8 cellular contexts compared by ENCODE assay signal in genomic region chr5:74765929-74766328, GRCh38. TPM values are rescaled to one million over a fixed set of nuclear protein-coding genes. Genes with fewer than 3 reads are reported as not detected.
DNase-seq lines count a peak whose midpoint lies in the region; ATAC-seq and TF ChIP-seq lines count a peak whose summit lies in the region.

No MANE protein-coding gene starts in this region.

- H3K4me3 ChIP-seq in H7 (ENCODE audit: insufficient read depth, low read depth, low read length) = peak overlapping the region; percentile 79; the same call in 1 of the 2 replicates
- peak overlapping the region; percentile 75 for H3K4me3 ChIP-seq in WERI-Rb-1 (ENCODE audit: low read depth, low read length)
- peak overlapping the region; percentile 97 for H3K4me3 ChIP-seq in right cardiac atrium (ENCODE audit: low read length)
- H3K4me3 ChIP-seq in skeletal muscle tissue (ENCODE audit: low read length in 3 of 3) = peak overlapping the region; percentile 88 to 97 (median 90)

- intact Hi-C loops in right cardiac atrium (cut with DNase I) = loop anchor here in 2 of 4 donors (5.0 to 10.0 kb wide), 2 partner anchors 136 to 149 kb away; no protein-coding TSS in a partner anchor

- no peak for TF ChIP-seq CTCF in WERI-Rb-1 (IDR thresholded peaks at IDR 0.05; ENCODE audit: low read depth, low read length)

- H3K9ac ChIP-seq in skeletal muscle tissue (ENCODE audit: low read depth in 1 of 3, low read length in 3 of 3) = peak overlapping the region; percentile 88 to 96 (median 96)

- H3K36me3 ChIP-seq in H7 (replicated peaks; ENCODE audit: control insufficient read depth, insufficient read depth, low read length) (peaks cover 6% of the 10 kb centered on the region), WERI-Rb-1 (peaks cover 39% of the 10 kb centered on the region), skeletal muscle tissue (ENCODE audit: control insufficient read depth in 3 of 3, insufficient read depth in 3 of 3, low read length in 3 of 3) (peaks cover 0 to 18% (median 18%) of the 10 kb centered on the region in 3 donors)

- H3K9me3 ChIP-seq in WERI-Rb-1 (ENCODE audit: severe bottlenecking) (no peaks in the 10 kb centered on the region), right cardiac atrium (ENCODE audit: control insufficient read depth, low read length) (no peaks in the 10 kb centered on the region), skeletal muscle tissue (ENCODE audit: control insufficient read depth in 3 of 3, low read length in 3 of 3) (no peaks in the 10 kb centered on the region)

- no peaks in the 10 kb centered on the region for H3K27me3 ChIP-seq in H7 (ENCODE audit: control insufficient read depth, insufficient read depth, low read length)
- H3K27me3 ChIP-seq in WERI-Rb-1 (ENCODE audit: insufficient read depth, low read depth, severe bottlenecking) = no peaks in the 10 kb centered on the region
- no peaks in the 10 kb centered on the region for H3K27me3 ChIP-seq in right cardiac atrium (ENCODE audit: control insufficient read depth, insufficient read depth)
- no peaks in the 10 kb centered on the region for H3K27me3 ChIP-seq in skeletal muscle tissue (ENCODE audit: control insufficient read depth in 3 of 3, insufficient read depth in 3 of 3, low read length in 3 of 3)

- H3K27ac ChIP-seq in WERI-Rb-1 (no peak overlapping the region), right cardiac atrium (ENCODE audit: low read length) (no peak overlapping the region), skeletal muscle tissue (ENCODE audit: low read depth, low read length) (no peak overlapping the region)

- DNase-seq in H7 (no peak), WERI-Rb-1 (no peak), right cardiac atrium (peak in 1 of 3 donors; percentile 27), NCI-H2227 (lab: John Stamatoyannopoulos, UW; ENCODE audit: unreplicated experiment) (no peak), DMS 273 (lab: John Stamatoyannopoulos, UW; ENCODE audit: unreplicated experiment) (no peak)
- no peak for DNase-seq in stimulated activated CD4-positive, alpha-beta T cell treated with anti-CD3 and anti-CD28 coated beads, Interleukin-12 subunit alpha, Interleukin-12 subunit beta, amount 100 ng/mL, for 4 hours

- no peak for ATAC-seq in right cardiac atrium
- ATAC-seq in GM18861 (IDR thresholded peaks at IDR 0.05; ENCODE audit: unreplicated experiment) = no peak

- 67% methylated on average over 27 of the region's 27 CpGs for WGBS in right cardiac atrium

- H3K4me1 ChIP-seq in right cardiac atrium (ENCODE audit: control insufficient read depth, insufficient read depth, low read length) = peaks cover 5% of the 10 kb centered on the region
- peaks cover 21 to 25% (median 24%) of the 10 kb centered on the region in 3 donors for H3K4me1 ChIP-seq in skeletal muscle tissue (ENCODE audit: control insufficient read depth in 3 of 3, insufficient read depth in 3 of 3, low read length in 3 of 3)

RNA-seq across cellular contexts. Expression of gene GFM2, which starts 1.0 kb away (rescaled TPM):
- total RNA-seq in H7 (2014; rRNA removed; shearing (Covaris generic)) = 46.8 and 54.4 TPM in 2 replicates
- total RNA-seq in right cardiac atrium = 10 to 100 TPM; 21.6 to 41.1 (median 33.7) TPM
- polyA plus RNA-seq in right cardiac atrium = 37.2 TPM
- total RNA-seq in skeletal muscle tissue = 31.8 TPM

RNA-seq across cellular contexts. Expression of gene NSA2, which starts 1.1 kb away (rescaled TPM):
- 44.9 and 68.7 TPM in 2 replicates for total RNA-seq in H7 (2014; rRNA removed; shearing (Covaris generic))
- total RNA-seq in right cardiac atrium (10 to 100 TPM; 46.8 to 81.8 (median 61.1) TPM), skeletal muscle tissue (45.9 TPM)
- polyA plus RNA-seq in right cardiac atrium = 73.8 TPM
